Comparison of ENCODE assay signal across 14 cellular contexts in genomic region chr6:55047433-55048044, GRCh38.
DNase-seq lines count a peak whose midpoint lies in the region; ATAC-seq lines count a peak whose summit lies in the region.
"Had no signal": no experiment of that assay in that cellular context is flagged by ENCODE, and none has a peak within 500 bp of the region (broad histone marks: within the 10 kb centered on the region; RNA-seq: fewer than 3 reads in every experiment).

No MANE protein-coding gene starts in this region.

- ATAC-seq in Right ventricle myocardium superior (ENCODE audit: poor library complexity): peak; percentile 36
- no peak for ATAC-seq in right cardiac atrium
- ATAC-seq: A549, mucosa of descending colon had no signal

- H3K27me3 ChIP-seq in right cardiac atrium (ENCODE audit: control insufficient read depth, insufficient read depth) (no peaks in the 10 kb centered on the region), HUES64 (ENCODE audit: insufficient read depth, low read length) (no peaks in the 10 kb centered on the region)
- H3K27me3 ChIP-seq: SJCRH30, uterus had no signal

- H3K9me3 ChIP-seq in right cardiac atrium (ENCODE audit: control insufficient read depth, low read length) (no peaks in the 10 kb centered on the region), HUES64 (ENCODE audit: insufficient read depth, low read depth, low read length) (no peaks in the 10 kb centered on the region)
- H3K9me3 ChIP-seq: A549, mucosa of descending colon, SJCRH30, uterus had no signal

- H3K9ac ChIP-seq in HUES64 (ENCODE audit: low read depth, low read length): no peak overlapping the region

- no peaks in the 10 kb centered on the region for H3K36me3 ChIP-seq in HUES64 (ENCODE audit: insufficient read depth, low read length)
- H3K36me3 ChIP-seq: SJCRH30, uterus had no signal

- H3K4me1 ChIP-seq in right cardiac atrium (ENCODE audit: control insufficient read depth, insufficient read depth, low read length): no peaks in the 10 kb centered on the region
- no peaks in the 10 kb centered on the region for H3K4me1 ChIP-seq in HUES64 (ENCODE audit: insufficient read depth, low read length)
- H3K4me1 ChIP-seq: A549, SJCRH30, uterus had no signal

- intact Hi-C loops in Right ventricle myocardium superior (cut with DNase I) (no loop called here), right cardiac atrium (cut with DNase I) (no loop called here)

- H3K4me3 ChIP-seq in right cardiac atrium (ENCODE audit: low read length) (no peak overlapping the region), HUES64 (ENCODE audit: low read length) (no peak overlapping the region)
- H3K4me3 ChIP-seq: A549, mucosa of descending colon, SJCRH30, uterus had no signal

- WGBS in right cardiac atrium: 61% methylated on average over 2 of the region's 2 CpGs
- WGBS in HUES64: 86% methylated on average over 1 of the region's 2 CpGs

- H3K27ac ChIP-seq in right cardiac atrium (ENCODE audit: low read length) (no peak overlapping the region), HUES64 (ENCODE audit: low read depth, low read length) (0 out of 2 replicates have a peak overlapping the region, but pooled peaks have one; percentile 20)
- H3K27ac ChIP-seq: A549, SJCRH30, uterus had no signal

- DNase-seq in Right ventricle myocardium superior (no peak), right cardiac atrium (no peak), SKM-1 (lab: John Stamatoyannopoulos, UW; ENCODE audit: unreplicated experiment) (peak; percentile 86), putamen (ENCODE audit: low spot score) (peak; percentile 19), activated gamma-delta T cell (lab: John Stamatoyannopoulos, UW) (no peak), dermis blood vessel endothelial cell (no peak), AG08396 (ENCODE audit: low spot score) (no peak)
- DNase-seq: cortex of kidney; mucosa of descending colon; stimulated activated CD4-positive, alpha-beta T cell treated with anti-CD3 and anti-CD28 coated beads, Interleukin-1b, Interleukin-23, amount 100 ng/mL, for 48 hours; uterus had no signal

Comparison
In these comparisons a context has a peak if more than half of its experiments do, and no peak if none do; other contexts are left out.
1. DNase-seq: peak in SKM-1 (single experiment) and putamen (single experiment); none in Right ventricle myocardium superior (single experiment), right cardiac atrium (0 of 3), activated gamma-delta T cell (single experiment), dermis blood vessel endothelial cell (single experiment) and AG08396 (single experiment).